In genomic region chr15:45849136-45849535, GRCh38 we compare ENCODE assay signal across 16 cellular contexts.
DNase-seq lines count a peak whose midpoint lies in the region; ATAC-seq, FAIRE-seq and TF ChIP-seq lines count a peak whose summit lies in the region.
"Had no signal": no experiment of that assay in that cellular context is flagged by ENCODE, and none has a peak within 500 bp of the region (broad histone marks: within the 10 kb centered on the region; RNA-seq: fewer than 3 reads in every experiment).

No MANE protein-coding gene starts in this region.

- peak overlapping the region in 8 of 11 experiments; percentile 5 to 42 (median 23); a peak in 8 of 22 replicates for H3K4me2 ChIP-seq in BLaER1 treated with 17β-estradiol and CSF1 and Interleukin-3, amounts not matched to agents 10 nM and 100 nM

- TF ChIP-seq CTCF in kidney epithelial cell (IDR thresholded peaks at IDR 0.05; ENCODE audit: insufficient read depth, low read length, poor library complexity, severe bottlenecking) (no peak), WERI-Rb-1 (IDR thresholded peaks at IDR 0.05; ENCODE audit: low read depth, low read length) (no peak)

- H3K4me3 ChIP-seq in BLaER1 treated with 17β-estradiol and CSF1 and Interleukin-3, amounts not matched to agents 10 nM and 100 nM = 0 out of 20 replicates have a peak overlapping the region, but pooled peaks of 1 of the 10 experiments have one; percentile 1
- H3K4me3 ChIP-seq in kidney epithelial cell (ENCODE audit: low read depth, low read length) (no peak overlapping the region), WERI-Rb-1 (ENCODE audit: low read depth, low read length) (no peak overlapping the region)

- H3K36me3 ChIP-seq in BLaER1 treated with 17β-estradiol and CSF1 and Interleukin-3, amounts not matched to agents 10 nM and 100 nM = peaks cover 0 to 6% (median 0%) of the 10 kb centered on the region in 11 experiments; a peak in 2 of 22 replicates
- H3K36me3 ChIP-seq in kidney epithelial cell (ENCODE audit: control insufficient read depth, insufficient read depth, low read length) (no peaks in the 10 kb centered on the region), WERI-Rb-1 (no peaks in the 10 kb centered on the region)
- H3K36me3 ChIP-seq: BE2C had no signal

- no peaks in the 10 kb centered on the region for H4K20me1 ChIP-seq in BLaER1 treated with 17β-estradiol and CSF1 and Interleukin-3, amounts not matched to agents 10 nM and 100 nM

- peak; percentile 72 for FAIRE-seq in RCC 7860 (lab: Jason Lieb, UNC)
- FAIRE-seq: GM12891 had no signal

- DNase-seq in RCC 7860 (ENCODE audit: low spot score) (peak; percentile 56), kidney epithelial cell (ENCODE audit: low read depth) (peak; percentile 43), GM03348 (ENCODE audit: low spot score) (no peak), substantia nigra (lab: John Stamatoyannopoulos, UW) (no peak), WERI-Rb-1 (no peak)
- DNase-seq: BE2C; CD8-positive, alpha-beta memory T cell; DMS79; HCEC 1CT; HFFc6; IMR-90; Kasumi-1; KBM-7 had no signal

- H3K9ac ChIP-seq in BLaER1 treated with 17β-estradiol and CSF1 and Interleukin-3, amounts not matched to agents 10 nM and 100 nM = no peak overlapping the region

- no peak for ATAC-seq in HG03039 (IDR thresholded peaks at IDR 0.05; ENCODE audit: unreplicated experiment)

- H3K27me3 ChIP-seq in BLaER1 treated with 17β-estradiol and CSF1 and Interleukin-3, amounts not matched to agents 10 nM and 100 nM = peaks cover 0 to 69% (median 0%) of the 10 kb centered on the region in 11 experiments; a peak in 6 of 22 replicates
- H3K27me3 ChIP-seq in kidney epithelial cell (ENCODE audit: control insufficient read depth, insufficient read depth, low read length) = no peaks in the 10 kb centered on the region
- no peaks in the 10 kb centered on the region for H3K27me3 ChIP-seq in WERI-Rb-1 (ENCODE audit: insufficient read depth, low read depth, severe bottlenecking)
- H3K27me3 ChIP-seq: BE2C had no signal

- peaks cover 38 to 66% (median 60%) of the 10 kb centered on the region in 11 experiments for H3K9me3 ChIP-seq in BLaER1 treated with 17β-estradiol and CSF1 and Interleukin-3, amounts not matched to agents 10 nM and 100 nM (replicated peaks in 1 of 11)
- H3K9me3 ChIP-seq in WERI-Rb-1 (ENCODE audit: severe bottlenecking) = no peaks in the 10 kb centered on the region

- no peak overlapping the region for H3K27ac ChIP-seq in BLaER1 treated with 17β-estradiol and CSF1 and Interleukin-3, amounts not matched to agents 10 nM and 100 nM
- H3K27ac ChIP-seq in substantia nigra (ENCODE audit: low read depth, low read length, poor library complexity, severe bottlenecking) (no peak overlapping the region), WERI-Rb-1 (no peak overlapping the region)

- H3K4me1 ChIP-seq in BLaER1 treated with 17β-estradiol and CSF1 and Interleukin-3, amounts not matched to agents 10 nM and 100 nM = peaks cover 0 to 15% (median 12%) of the 10 kb centered on the region in 10 experiments; a peak in 9 of 20 replicates
- H3K4me1 ChIP-seq: BE2C had no signal

Comparison
In these comparisons a context has a peak if more than half of its experiments do, and no peak if none do; other contexts are left out.
1. DNase-seq: peak in RCC 7860 (single experiment) and kidney epithelial cell (single experiment); none in GM03348 (single experiment), substantia nigra (0 of 49) and WERI-Rb-1 (single experiment).